Comparison of ENCODE assay signal across 8 cellular contexts in genomic region chr4:56506110-56506705, GRCh38. TPM values are rescaled to one million over a fixed set of nuclear protein-coding genes. Genes with fewer than 3 reads are reported as not detected.
A peak's percentile ranks its signal among the peaks of the same experiment; 100 is the strongest.
DNase-seq lines count a peak whose midpoint lies in the region; ATAC-seq, FAIRE-seq and TF ChIP-seq lines count a peak whose summit lies in the region.

No MANE protein-coding gene starts in this region.

- WGBS in thyroid gland, 2 donors = 9 to 15% methylated on average over 21 to 28 of the region's 28 CpGs

- POLR2A ChIA-PET in activated CD4-positive, alpha-beta T cell treated with anti-CD3 and anti-CD28 coated beads, Interleukin-2, amount 10 ng/mL, durations not matched to agents 7 days and 5 days (lab: Charles Lee) = no interaction called here

- intact Hi-C loops in left lung (cut with DNase I) = no loop called here
- intact Hi-C loops in thyroid gland (cut with DNase I) = no loop called here

- DNase-seq in activated CD4-positive, alpha-beta T cell treated with anti-CD3 and anti-CD28 coated beads, Interleukin-2, amount 10 ng/mL, durations not matched to agents 7 days and 5 days = no peak
- DNase-seq in activated CD4-positive, alpha-beta T cell treated with anti-CD3 and anti-CD28 coated beads, Interleukin-2, amount 50 U/mL, for 1 hour = no peak
- DNase-seq in astrocyte (ENCODE audit: low read depth) (peak; percentile 5), left lung (no peak), thyroid gland (no peak), foreskin keratinocyte (no peak), mucosa of gallbladder (ENCODE audit: low spot score) (no peak)

- ATAC-seq in left lung (peak; percentile 22), foreskin keratinocyte (no peak), GM18861 (IDR thresholded peaks at IDR 0.05; ENCODE audit: unreplicated experiment) (no peak)

- no peaks in the 10 kb centered on the region for H3K79me2 ChIP-seq in astrocyte (ENCODE audit: insufficient read depth, low read length)

- TF ChIP-seq CTCF in astrocyte (IDR thresholded peaks at IDR 0.05; ENCODE audit: insufficient read depth, low read depth, low read length) (no peak), left lung (IDR thresholded peaks at IDR 0.05) (no peak), thyroid gland (IDR thresholded peaks at IDR 0.05) (no peak), foreskin keratinocyte (conservative IDR thresholded peaks at IDR 0.05) (no peak)

- H3K4me3 Mint-ChIP-seq in activated CD4-positive, alpha-beta T cell treated with anti-CD3 and anti-CD28 coated beads, Interleukin-2, amount 10 ng/mL, durations not matched to agents 7 days and 5 days = peak overlapping the region; percentile 75
- H3K4me3 Mint-ChIP-seq in astrocyte (ENCODE audit: unreplicated experiment) = peak overlapping the region; percentile 90

- peak overlapping the region; percentile 85 for H3K9ac ChIP-seq in astrocyte (ENCODE audit: low read length)

- FAIRE-seq in astrocyte (lab: Jason Lieb, UNC) = no peak

- H3K9me3 ChIP-seq in astrocyte (ENCODE audit: insufficient read depth, low read depth, low read length) = no peaks in the 10 kb centered on the region
- H3K9me3 ChIP-seq in left lung = no peaks in the 10 kb centered on the region
- H3K9me3 ChIP-seq in thyroid gland = no peaks in the 10 kb centered on the region

- peak overlapping the region; percentile 77 for H2AFZ ChIP-seq in astrocyte (ENCODE audit: low read depth, low read length)

- peaks cover 3% of the 10 kb centered on the region for H3K27me3 Mint-ChIP-seq in activated CD4-positive, alpha-beta T cell treated with anti-CD3 and anti-CD28 coated beads, Interleukin-2, amount 10 ng/mL, durations not matched to agents 7 days and 5 days
- H3K27me3 Mint-ChIP-seq in astrocyte (ENCODE audit: low read depth, unreplicated experiment) = peaks cover 16% of the 10 kb centered on the region

- H3K4me1 Mint-ChIP-seq in activated CD4-positive, alpha-beta T cell treated with anti-CD3 and anti-CD28 coated beads, Interleukin-2, amount 10 ng/mL, durations not matched to agents 7 days and 5 days = peaks cover 18% of the 10 kb centered on the region
- peaks cover 3% of the 10 kb centered on the region for H3K4me1 Mint-ChIP-seq in astrocyte (ENCODE audit: low read depth, unreplicated experiment)

- H3K36me3 ChIP-seq in astrocyte (ENCODE audit: insufficient read depth, low read length) = peaks cover 11% of the 10 kb centered on the region
- H3K36me3 ChIP-seq in left lung = peaks cover 0 to 24% of the 10 kb centered on the region in 2 donors
- H3K36me3 ChIP-seq in thyroid gland = peaks cover 6 to 13% of the 10 kb centered on the region in 2 donors

- H3K4me3 ChIP-seq in astrocyte (ENCODE audit: insufficient read depth, low read depth, low read length) (peak overlapping the region; percentile 72), left lung (peak overlapping the region; percentile 44 to 54), thyroid gland (replicated peaks in 1 of 3) (peak overlapping the region in 2 of 3 donors; percentile 2 to 45)

- H3K27ac ChIP-seq in astrocyte (ENCODE audit: low read depth, low read length) = no peak overlapping the region
- no peak overlapping the region for H3K27ac ChIP-seq in left lung
- H3K27ac ChIP-seq in thyroid gland = no peak overlapping the region
- no peak overlapping the region for H3K27ac ChIP-seq in foreskin keratinocyte

- CTCF ChIA-PET in activated CD4-positive, alpha-beta T cell treated with anti-CD3 and anti-CD28 coated beads, Interleukin-2, amount 10 ng/mL, durations not matched to agents 7 days and 5 days (lab: Charles Lee) = no interaction called here

- H3K4me1 ChIP-seq in astrocyte (ENCODE audit: insufficient read depth, low read length) = peaks cover 6% of the 10 kb centered on the region
- peaks cover 5 to 16% of the 10 kb centered on the region in 2 donors for H3K4me1 ChIP-seq in left lung
- peaks cover 11% of the 10 kb centered on the region in 2 donors for H3K4me1 ChIP-seq in thyroid gland
- no peaks in the 10 kb centered on the region for H3K4me1 ChIP-seq in foreskin keratinocyte

- TF ChIP-seq POLR2A in thyroid gland (IDR thresholded peaks at IDR 0.05) = no peak

- peak overlapping the region; percentile 84 for H3K27ac Mint-ChIP-seq in activated CD4-positive, alpha-beta T cell treated with anti-CD3 and anti-CD28 coated beads, Interleukin-2, amount 10 ng/mL, durations not matched to agents 7 days and 5 days
- peak overlapping the region; percentile 62 for H3K27ac Mint-ChIP-seq in astrocyte (ENCODE audit: unreplicated experiment)

- no peaks in the 10 kb centered on the region for H3K27me3 ChIP-seq in astrocyte (ENCODE audit: insufficient read depth, low read length)
- peaks cover 0 to 20% of the 10 kb centered on the region in 2 donors for H3K27me3 ChIP-seq in left lung
- no peaks in the 10 kb centered on the region for H3K27me3 ChIP-seq in thyroid gland
- no peaks in the 10 kb centered on the region for H3K27me3 ChIP-seq in foreskin keratinocyte

- no peaks in the 10 kb centered on the region for H4K20me1 ChIP-seq in astrocyte (ENCODE audit: insufficient read depth, low read length)

- H3K36me3 Mint-ChIP-seq in activated CD4-positive, alpha-beta T cell treated with anti-CD3 and anti-CD28 coated beads, Interleukin-2, amount 10 ng/mL, durations not matched to agents 7 days and 5 days (ENCODE audit: low read depth) = peaks cover 17% of the 10 kb centered on the region
- H3K36me3 Mint-ChIP-seq in astrocyte (ENCODE audit: low read depth, unreplicated experiment) = peaks cover 2% of the 10 kb centered on the region

- no peaks in the 10 kb centered on the region for H3K9me3 Mint-ChIP-seq in activated CD4-positive, alpha-beta T cell treated with anti-CD3 and anti-CD28 coated beads, Interleukin-2, amount 10 ng/mL, durations not matched to agents 7 days and 5 days
- no peaks in the 10 kb centered on the region for H3K9me3 Mint-ChIP-seq in astrocyte (ENCODE audit: unreplicated experiment)

- H3K4me2 ChIP-seq in astrocyte (ENCODE audit: low read length) = peak overlapping the region; percentile 100

RNA-seq across cellular contexts. Expression of gene ARL9, which starts 0.6 kb away (rescaled TPM):
- under 1 TPM in 1 of 2 experiments, not detected in 1; 0.10 TPM for total RNA-seq in activated CD4-positive, alpha-beta T cell treated with anti-CD3 and anti-CD28 coated beads, Interleukin-2, amount 10 ng/mL, durations not matched to agents 7 days and 5 days
- total RNA-seq in astrocyte (0.73 and 1.2 TPM in 2 replicates), left lung (under 1 TPM in 1 of 2 donors, not detected in 1; 0.15 TPM), thyroid gland (under 1 TPM in 1 of 4 donors, not detected in 3; 0.56 TPM), foreskin keratinocyte (0.60 and 0.75 TPM in 2 replicates), mucosa of gallbladder (0.43 TPM)
- polyA plus RNA-seq in foreskin keratinocyte = 0.94 and 1.5 TPM in 2 replicates

RNA-seq across cellular contexts. Expression of gene SRP72, which starts 38.8 kb away (rescaled TPM):
- 100 to 1,000 TPM; 116 to 135 TPM for total RNA-seq in activated CD4-positive, alpha-beta T cell treated with anti-CD3 and anti-CD28 coated beads, Interleukin-2, amount 10 ng/mL, durations not matched to agents 7 days and 5 days
- total RNA-seq in astrocyte (142 and 145 TPM in 2 replicates), left lung (10 to 100 TPM; 85.3 to 85.8 TPM), thyroid gland (10 to 100 TPM; 57.6 to 67.6 (median 59.7) TPM), foreskin keratinocyte (120 and 122 TPM in 2 replicates), mucosa of gallbladder (65.7 TPM)
- polyA plus RNA-seq in foreskin keratinocyte = 61.9 and 68.4 TPM in 2 replicates
